12 cellular contexts compared by ENCODE assay signal in the genomic region with DNA sequence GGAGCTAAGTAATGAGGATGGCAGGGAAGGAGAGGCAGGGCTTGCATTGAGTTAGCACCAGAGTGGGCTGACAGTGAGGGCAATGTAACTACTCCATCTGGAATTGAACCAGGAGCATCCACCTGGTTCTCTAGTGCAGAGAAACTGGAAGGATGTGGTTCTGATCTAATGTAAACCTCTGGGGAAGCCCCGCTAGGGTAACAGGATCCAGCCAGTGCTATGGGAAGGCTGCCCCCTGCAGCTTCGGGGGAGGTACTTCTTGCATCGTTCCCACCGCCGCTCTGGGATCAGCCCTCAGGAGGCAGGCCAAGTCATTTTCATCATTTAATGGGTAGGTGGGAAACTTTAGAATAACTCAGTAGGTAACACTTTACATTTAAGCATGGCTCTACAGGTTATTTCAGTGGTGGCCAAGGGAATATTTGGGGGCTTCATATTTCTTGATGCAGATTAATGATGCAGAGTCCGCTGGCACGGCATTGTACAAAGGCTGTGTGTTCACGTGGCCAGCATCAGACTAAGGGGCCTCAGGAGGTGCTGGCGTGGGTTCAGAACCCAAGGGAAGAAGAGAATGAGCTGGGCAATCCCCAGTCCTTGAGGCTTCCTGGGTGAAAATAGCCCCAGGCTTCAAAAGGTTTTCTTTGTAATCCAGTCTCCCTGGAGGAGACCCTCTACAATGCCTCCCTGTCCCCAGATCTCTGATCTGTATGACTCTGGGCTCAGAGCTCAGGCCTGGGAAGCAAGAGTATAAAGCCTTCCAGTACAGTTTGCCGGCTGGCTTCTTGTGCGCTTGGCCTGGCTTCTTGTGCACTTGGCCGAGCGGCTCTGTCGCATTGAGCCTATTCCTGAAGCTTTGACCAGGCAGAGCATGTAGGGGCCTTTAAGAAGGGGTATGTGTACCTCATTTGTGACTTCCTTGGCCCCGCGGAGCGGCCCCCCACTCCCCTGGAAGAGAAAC. TPM values are rescaled to one million over a fixed set of nuclear protein-coding genes. Genes with fewer than 3 reads are reported as not detected.
A peak's percentile ranks its signal among the peaks of the same experiment; 100 is the strongest.
DNase-seq lines count a peak whose midpoint lies in the region; ATAC-seq, FAIRE-seq and TF ChIP-seq lines count a peak whose summit lies in the region.
"Had no signal": no experiment of that assay in that cellular context is flagged by ENCODE, and none has a peak within 500 bp of the region (broad histone marks: within the 10 kb centered on the region; RNA-seq: fewer than 3 reads in every experiment).

No MANE protein-coding gene starts in this region.

- no peak overlapping the region for H2AK5ac ChIP-seq in mesendoderm (ENCODE audit: low read length)

- peak; percentile 73 for TF ChIP-seq CTCF in DND-41 (IDR thresholded peaks at IDR 0.05; ENCODE audit: borderline replicate concordance, extremely low read depth, low read length, poor library complexity, severe bottlenecking)
- TF ChIP-seq CTCF in astrocyte (IDR thresholded peaks at IDR 0.05; ENCODE audit: insufficient read depth, low read depth, low read length), result peak; percentile 12
- TF ChIP-seq CTCF in coronary artery (IDR thresholded peaks at IDR 0.05), result no peak

- H4K20me1 ChIP-seq in DND-41 (ENCODE audit: insufficient read depth, low read length) (no peaks in the 10 kb centered on the region), astrocyte (ENCODE audit: insufficient read depth, low read length) (no peaks in the 10 kb centered on the region)

- peaks cover 10% of the 10 kb centered on the region for H3K27me3 Mint-ChIP-seq in astrocyte (ENCODE audit: low read depth, unreplicated experiment)

- H3K36me3 Mint-ChIP-seq in astrocyte (ENCODE audit: low read depth, unreplicated experiment), result no peaks in the 10 kb centered on the region

- peak overlapping the region; percentile 11 for H3K4ac ChIP-seq in mesendoderm (ENCODE audit: low read depth, low read length)

- no peaks in the 10 kb centered on the region for H3K27me3 ChIP-seq in DND-41 (ENCODE audit: insufficient read depth, low read length, poor library complexity)
- H3K27me3 ChIP-seq in astrocyte (ENCODE audit: insufficient read depth, low read length), result no peaks in the 10 kb centered on the region
- H3K27me3 ChIP-seq in mesendoderm (ENCODE audit: insufficient read depth, low read length, poor library complexity), result no peaks in the 10 kb centered on the region

- DNase-seq in DND-41 (peak; percentile 34), GM19239 (ENCODE audit: insufficient read length, low spot score) (peak; percentile 14), astrocyte (ENCODE audit: low read depth) (no peak), mesendoderm (peak; percentile 81), coronary artery (ENCODE audit: low spot score) (no peak), DMS79 (lab: John Stamatoyannopoulos, UW) (no peak)
- DNase-seq: activated CD8-positive, alpha-beta memory T cell treated with anti-CD3 and anti-CD28 coated beads, Interleukin-2, amount 50 U/mL, for 48 hours; GOT3; heart left ventricle; NCI-H187 had no signal

- no peak overlapping the region for H2BK5ac ChIP-seq in mesendoderm (ENCODE audit: low read length)

- H2BK120ac ChIP-seq in mesendoderm (ENCODE audit: low read depth, low read length), result no peak overlapping the region

- H4K8ac ChIP-seq in mesendoderm (ENCODE audit: low read depth, low read length), result no peak overlapping the region

- H3K4me3 ChIP-seq in DND-41 (ENCODE audit: low read depth in 1 of 2, low read length in 2 of 2), result no peak overlapping the region
- no peak overlapping the region for H3K4me3 ChIP-seq in astrocyte (ENCODE audit: insufficient read depth, low read depth, low read length)
- H3K4me3 ChIP-seq in mesendoderm (ENCODE audit: low read length), result no peak overlapping the region
- H3K4me3 ChIP-seq in coronary artery, result no peak overlapping the region
- H3K4me3 ChIP-seq: heart left ventricle had no signal

- FAIRE-seq in GM19239 (lab: Jason Lieb, UNC) (no peak), astrocyte (lab: Jason Lieb, UNC) (no peak)
- FAIRE-seq: bronchial epithelial cell had no signal

- H3K4me1 Mint-ChIP-seq in astrocyte (ENCODE audit: low read depth, unreplicated experiment), result no peaks in the 10 kb centered on the region

- H3K79me1 ChIP-seq in mesendoderm (ENCODE audit: low read length), result no peaks in the 10 kb centered on the region

- no peaks in the 10 kb centered on the region for H3K79me2 ChIP-seq in DND-41 (ENCODE audit: insufficient read depth, low read length)
- H3K79me2 ChIP-seq in astrocyte (ENCODE audit: insufficient read depth, low read length), result no peaks in the 10 kb centered on the region
- no peaks in the 10 kb centered on the region for H3K79me2 ChIP-seq in mesendoderm (ENCODE audit: control insufficient read depth, insufficient read depth, low read length)

- no peak overlapping the region for H3K4me2 ChIP-seq in DND-41 (ENCODE audit: insufficient read depth, low read length)
- H3K4me2 ChIP-seq in astrocyte (ENCODE audit: low read length), result no peak overlapping the region
- H3K4me2 ChIP-seq in mesendoderm (ENCODE audit: low read length), result no peak overlapping the region

- H4K5ac ChIP-seq in mesendoderm (ENCODE audit: low read length), result no peak overlapping the region

- H3K23ac ChIP-seq in mesendoderm (ENCODE audit: low read length), result no peak overlapping the region

- peaks cover 17% of the 10 kb centered on the region for H3K9me3 ChIP-seq in DND-41 (ENCODE audit: insufficient read depth, low read length, severe bottlenecking)
- peaks cover 5% of the 10 kb centered on the region for H3K9me3 ChIP-seq in astrocyte (ENCODE audit: insufficient read depth, low read depth, low read length)

- peak; percentile 65; the same call in 1 of the 3 replicates for ATAC-seq in DND-41 (ENCODE audit: insufficient read depth, low read depth)
- ATAC-seq in GM18907 (IDR thresholded peaks at IDR 0.05; ENCODE audit: unreplicated experiment), result no peak
- ATAC-seq: heart left ventricle had no signal

- H2AFZ ChIP-seq in DND-41 (ENCODE audit: low read depth, low read length) (no peak overlapping the region), astrocyte (ENCODE audit: low read depth, low read length) (no peak overlapping the region)

- WGBS in mesendoderm (ENCODE audit: extremely low coverage, insufficient coverage, low lambda C conversion rate), result no CpG with 5 or more reads among the region's 17 CpGs

- peak overlapping the region; percentile 30 for H3K56ac ChIP-seq in mesendoderm (ENCODE audit: low read length)

- peaks cover 7% of the 10 kb centered on the region for H3K9me3 Mint-ChIP-seq in astrocyte (ENCODE audit: unreplicated experiment)

- H3K27ac ChIP-seq in DND-41 (ENCODE audit: low read length), result no peak overlapping the region
- no peak overlapping the region for H3K27ac ChIP-seq in astrocyte (ENCODE audit: low read depth, low read length)
- no peak overlapping the region for H3K27ac ChIP-seq in mesendoderm (ENCODE audit: low read depth, low read length)
- H3K27ac ChIP-seq in coronary artery, result no peak overlapping the region
- H3K27ac ChIP-seq: heart left ventricle had no signal

- H3K4me3 Mint-ChIP-seq in astrocyte (ENCODE audit: unreplicated experiment), result no peak overlapping the region

- H3K9ac ChIP-seq in DND-41 (ENCODE audit: low read depth, low read length) (no peak overlapping the region), astrocyte (ENCODE audit: low read length) (no peak overlapping the region), mesendoderm (ENCODE audit: low read length) (no peak overlapping the region)

- H3K27ac Mint-ChIP-seq in astrocyte (ENCODE audit: unreplicated experiment), result no peak overlapping the region

- peaks cover 13% of the 10 kb centered on the region for H3K4me1 ChIP-seq in DND-41 (ENCODE audit: insufficient read depth, low read length)
- H3K4me1 ChIP-seq in astrocyte (ENCODE audit: insufficient read depth, low read length), result no peaks in the 10 kb centered on the region
- H3K4me1 ChIP-seq in mesendoderm (ENCODE audit: control insufficient read depth, low read depth, low read length), result no peaks in the 10 kb centered on the region
- H3K4me1 ChIP-seq: heart left ventricle had no signal

- H3K18ac ChIP-seq in mesendoderm (ENCODE audit: low read length), result peak overlapping the region; percentile 61

- no peaks in the 10 kb centered on the region for H3K36me3 ChIP-seq in DND-41 (ENCODE audit: insufficient read depth, low read length)
- H3K36me3 ChIP-seq in astrocyte (ENCODE audit: insufficient read depth, low read length), result no peaks in the 10 kb centered on the region
- H3K36me3 ChIP-seq in mesendoderm (ENCODE audit: control insufficient read depth, insufficient read depth, low read length), result no peaks in the 10 kb centered on the region
- H3K36me3 ChIP-seq: heart left ventricle had no signal

- H2BK15ac ChIP-seq in mesendoderm (replicated peaks; ENCODE audit: low read depth), result no peak overlapping the region

RNA-seq across cellular contexts. Expression of a gene that starts 26.4 kb away (rescaled TPM):
- 7.8 and 9.4 TPM in 2 replicates for total RNA-seq in astrocyte
- 10.8 TPM for polyA plus RNA-seq in mesendoderm (2013, experiment 1 of 2)
- 10.6 TPM for polyA plus RNA-seq in mesendoderm (2013, experiment 2 of 2)

Comparison
In these comparisons a context has a peak if more than half of its experiments do, and no peak if none do; other contexts are left out.
1. DNase-seq: peak in DND-41 (single experiment), GM19239 (single experiment) and mesendoderm (single experiment); none in astrocyte (single experiment), coronary artery (single experiment) and DMS79 (single experiment).